Comparison of ENCODE assay signal across 17 cellular contexts in genomic region chr2:100423631-100424030, GRCh38. TPM values are rescaled to one million over a fixed set of nuclear protein-coding genes. Genes with fewer than 3 reads are reported as not detected.
DNase-seq lines count a peak whose midpoint lies in the region; ATAC-seq and TF ChIP-seq lines count a peak whose summit lies in the region.
"Had no signal": no experiment of that assay in that cellular context is flagged by ENCODE, and none has a peak within 500 bp of the region (broad histone marks: within the 10 kb centered on the region; RNA-seq: fewer than 3 reads in every experiment).

No MANE protein-coding gene starts in this region.

- H3K4me1 Mint-ChIP-seq in HFFc6 (ENCODE audit: low read depth) = no peaks in the 10 kb centered on the region

- no peak overlapping the region for H3K27ac Mint-ChIP-seq in HFFc6
- H3K27ac Mint-ChIP-seq: B cell; CD4-positive, alpha-beta memory T cell had no signal

- peaks cover 10% of the 10 kb centered on the region for H3K27me3 Mint-ChIP-seq in HFFc6 (ENCODE audit: insufficient read depth)

- H3K9me3 Mint-ChIP-seq in HFFc6 = no peaks in the 10 kb centered on the region
- H3K9me3 Mint-ChIP-seq: IgD-negative memory B cell had no signal

- ATAC-seq in GM18858 (IDR thresholded peaks at IDR 0.05; ENCODE audit: unreplicated experiment) (no peak), GM19452 (IDR thresholded peaks at IDR 0.05; ENCODE audit: unreplicated experiment) (no peak), HG03025 (IDR thresholded peaks at IDR 0.05; ENCODE audit: low FRiP score, unreplicated experiment) (no peak)

- H3K4me3 Mint-ChIP-seq in HFFc6 = no peak overlapping the region
- H3K4me3 Mint-ChIP-seq: B cell; CD4-positive, alpha-beta memory T cell; IgD-negative memory B cell had no signal

- TF ChIP-seq CTCF in AG10803 (conservative IDR thresholded peaks at IDR 0.05; ENCODE audit: low read length) = no peak
- TF ChIP-seq CTCF in HFFc6 (IDR thresholded peaks at IDR 0.05) = no peak
- TF ChIP-seq CTCF in choroid plexus epithelial cell (conservative IDR thresholded peaks at IDR 0.05; ENCODE audit: low read depth, low read length) = no peak
- TF ChIP-seq CTCF in fibroblast of the aortic adventitia (IDR thresholded peaks at IDR 0.05; ENCODE audit: insufficient read depth, low read length) = no peak

- no peak overlapping the region for H3K4me3 ChIP-seq in AG10803 (ENCODE audit: low read length)
- no peak overlapping the region for H3K4me3 ChIP-seq in choroid plexus epithelial cell (ENCODE audit: low read depth, low read length)
- H3K4me3 ChIP-seq in fibroblast of the aortic adventitia (ENCODE audit: low read depth, low read length) = no peak overlapping the region

- no peaks in the 10 kb centered on the region for H3K36me3 Mint-ChIP-seq in HFFc6 (ENCODE audit: low read depth)
- H3K36me3 Mint-ChIP-seq: CD4-positive, alpha-beta memory T cell; IgD-negative memory B cell had no signal

- peak; percentile 54 for DNase-seq in AG10803 (ENCODE audit: low read depth)
- DNase-seq in HFFc6 = peak; percentile 14
- peak; percentile 2 for DNase-seq in choroid plexus epithelial cell (ENCODE audit: low read depth)
- DNase-seq in fibroblast of the aortic adventitia (ENCODE audit: low read depth) = peak; percentile 1
- DNase-seq: 8988T; CD4-positive, alpha-beta memory T cell; DMS153; DMS79 treated with DMSO at 0.1 percent for 48 hours; GF-D8; HCEC 1CT had no signal

RNA-seq across cellular contexts. Expression of gene CHST10, which starts 6.2 kb away (rescaled TPM):
- 1 to 10 TPM; 5.9 to 6.9 (median 6.4) TPM for total RNA-seq in HFFc6 (2021; fragmentation: NEBNext Ultra II Directional; extraction: Animal tissue kit (Norgen Biotek cat#: 25700))
- 10.2 and 11.0 TPM in 2 replicates for total RNA-seq in fibroblast of the aortic adventitia (ENCODE audit: low replicate concordance)

RNA-seq across cellular contexts. Expression of gene NMS, which starts 46.7 kb away (rescaled TPM):
- total RNA-seq in HFFc6 (2021; fragmentation: NEBNext Ultra II Directional; extraction: Animal tissue kit (Norgen Biotek cat#: 25700)) = not detected
- not detected in 2 replicates for total RNA-seq in fibroblast of the aortic adventitia (ENCODE audit: low replicate concordance)
- total RNA-seq: B cell; CD4-positive, alpha-beta memory T cell; H4; HT1080 had no signal

Comparison
In these comparisons a context has a peak if more than half of its experiments do, and no peak if none do; other contexts are left out.
1. DNase-seq: peak in every context shown above with its lines; median percentile 54 in AG10803; 14 in HFFc6; 2 in choroid plexus epithelial cell; 1 in fibroblast of the aortic adventitia.